In genomic region chr15:28013976-28014375, GRCh38 we compare ENCODE assay signal across 27 cellular contexts.
"Had no signal": no experiment of that assay in that cellular context is flagged by ENCODE, and none has a peak within 500 bp of the region (broad histone marks: within the 10 kb centered on the region; RNA-seq: fewer than 3 reads in every experiment).

No MANE protein-coding gene starts in this region.

- H3K9me3 ChIP-seq: ovary, right lobe of liver, sigmoid colon, thoracic aorta, thyroid gland, upper lobe of left lung, uterus had no signal

- H3K36me3 Mint-ChIP-seq: natural killer cell; neural progenitor cell; stimulated activated effector memory CD8-positive, alpha-beta T cell treated with anti-CD3 and anti-CD28 coated beads, Interleukin-12 subunit alpha, Interleukin-12 subunit beta, amount 100 ng/mL, for 72 hours; stimulated activated naive B cell treated with anti-CD40 and anti-IgM and Interleukin-4, amounts not matched to agents 10 μg/mL and 1 μg/mL and 100 μg/mL, for 72 hours had no signal

- H3K9me3 Mint-ChIP-seq: natural killer cell; stimulated activated effector memory CD8-positive, alpha-beta T cell treated with anti-CD3 and anti-CD28 coated beads, Interleukin-12 subunit alpha, Interleukin-12 subunit beta, amount 100 ng/mL, for 72 hours; stimulated activated naive B cell treated with anti-CD40 and anti-IgM and Interleukin-4, amounts not matched to agents 10 μg/mL and 1 μg/mL and 100 μg/mL, for 72 hours; stimulated activated naive CD8-positive, alpha-beta T cell treated with anti-CD3 and anti-CD28 coated beads, Interleukin-15, Interleukin-2, amounts not matched to agents 100 ng/mL and 50 ng/mL, for 24 hours had no signal

- H3K27me3 ChIP-seq: neural progenitor cell, ovary, right lobe of liver, sigmoid colon, stomach, thyroid gland, tibial nerve, upper lobe of left lung had no signal

- H3K4me1 ChIP-seq: parathyroid adenoma, psoas muscle, right lobe of liver, sigmoid colon, stomach, thyroid gland, tibial nerve, upper lobe of left lung, uterus had no signal

- DNase-seq: natural killer cell; occipital lobe; ovary; psoas muscle; right cardiac atrium; right lobe of liver; sigmoid colon; small intestine; stimulated activated CD4-positive, alpha-beta T cell treated with anti-CD3 and anti-CD28 coated beads, Interleukin-15, amount 100 ng/mL, for 24 hours; stimulated activated CD4-positive, alpha-beta T cell treated with anti-CD3 and anti-CD28 coated beads, Interleukin-2, amount 100 ng/mL, for 24 hours; stimulated activated CD4-positive, alpha-beta T cell treated with anti-CD3 and anti-CD28 coated beads, Interleukin-2, amount 100 ng/mL, for 48 hours; stimulated activated CD4-positive, alpha-beta T cell treated with anti-CD3 and anti-CD28 coated beads, Interleukin-4, amount 100 ng/mL, for 24 hours; stimulated activated naive B cell treated with anti-CD40 and anti-IgM and Interleukin-4, amounts not matched to agents 10 μg/mL and 1 μg/mL and 100 μg/mL, for 72 hours; stimulated activated naive CD4-positive, alpha-beta T cell treated with Interleukin-2 at 50 U/mL for 16 hours; stomach; thyroid gland; trophoblast cell; uterus had no signal

- H3K4me1 Mint-ChIP-seq: natural killer cell; stimulated activated effector memory CD8-positive, alpha-beta T cell treated with anti-CD3 and anti-CD28 coated beads, Interleukin-12 subunit alpha, Interleukin-12 subunit beta, amount 100 ng/mL, for 72 hours had no signal

- H3K27ac ChIP-seq: neural progenitor cell, ovary, parathyroid adenoma, psoas muscle, right lobe of liver, sigmoid colon, stomach, thoracic aorta, thyroid gland, tibial nerve, upper lobe of left lung, uterus had no signal

- H3K27me3 Mint-ChIP-seq: progenitor cell of endocrine pancreas; stimulated activated naive CD8-positive, alpha-beta T cell treated with anti-CD3 and anti-CD28 coated beads, Interleukin-15, Interleukin-2, amounts not matched to agents 100 ng/mL and 50 ng/mL, for 24 hours had no signal

- H3K27ac Mint-ChIP-seq: natural killer cell; nephron; neural progenitor cell; progenitor cell of endocrine pancreas; stimulated activated effector memory CD8-positive, alpha-beta T cell treated with anti-CD3 and anti-CD28 coated beads, Interleukin-12 subunit alpha, Interleukin-12 subunit beta, amount 100 ng/mL, for 72 hours; stimulated activated naive B cell treated with anti-CD40 and anti-IgM and Interleukin-4, amounts not matched to agents 10 μg/mL and 1 μg/mL and 100 μg/mL, for 72 hours; stimulated activated naive CD8-positive, alpha-beta T cell treated with anti-CD3 and anti-CD28 coated beads, Interleukin-15, Interleukin-2, amounts not matched to agents 100 ng/mL and 50 ng/mL, for 24 hours had no signal

- H3K36me3 ChIP-seq: neural progenitor cell, ovary, right lobe of liver, sigmoid colon, stomach, thoracic aorta, thyroid gland, tibial nerve, upper lobe of left lung, uterus had no signal

- H3K4me3 ChIP-seq: neural progenitor cell, ovary, psoas muscle, right lobe of liver, sigmoid colon, stomach, thoracic aorta, thyroid gland, tibial nerve, upper lobe of left lung, uterus had no signal

- H3K4me3 Mint-ChIP-seq: natural killer cell; nephron; neural progenitor cell; stimulated activated effector memory CD8-positive, alpha-beta T cell treated with anti-CD3 and anti-CD28 coated beads, Interleukin-12 subunit alpha, Interleukin-12 subunit beta, amount 100 ng/mL, for 72 hours; stimulated activated naive B cell treated with anti-CD40 and anti-IgM and Interleukin-4, amounts not matched to agents 10 μg/mL and 1 μg/mL and 100 μg/mL, for 72 hours; stimulated activated naive CD8-positive, alpha-beta T cell treated with anti-CD3 and anti-CD28 coated beads, Interleukin-15, Interleukin-2, amounts not matched to agents 100 ng/mL and 50 ng/mL, for 24 hours had no signal

- ATAC-seq: psoas muscle; right cardiac atrium; right lobe of liver; stimulated activated naive B cell treated with anti-CD40 and anti-IgM and Interleukin-4, amounts not matched to agents 10 μg/mL and 1 μg/mL and 100 μg/mL, for 72 hours had no signal

- FAIRE-seq: small intestine had no signal
